ENCODE assay signal across 8 cellular contexts in genomic region chr2:216114476-216115223, GRCh38. TPM values are rescaled to one million over a fixed set of nuclear protein-coding genes. Genes with fewer than 3 reads are reported as not detected.
DNase-seq lines count a peak whose midpoint lies in the region; ATAC-seq, FAIRE-seq and TF ChIP-seq lines count a peak whose summit lies in the region.

No MANE protein-coding gene starts in this region.

- WGBS in psoas muscle, 3 donors: 5 to 8% (median 7%) methylated on average over 28 of the region's 28 CpGs

- TF ChIP-seq CTCF in right atrium auricular region (IDR thresholded peaks at IDR 0.05) (peak; percentile 75 to 90), psoas muscle (IDR thresholded peaks at IDR 0.05) (peak; percentile 89)

- intact Hi-C loops in psoas muscle (cut with DNase I): loop anchor here in 1 of 2 donors (5.0 kb wide), 1 partner anchor 308 kb away; no protein-coding TSS in a partner anchor

- peak overlapping the region; percentile 95 for H3K27ac Mint-ChIP-seq in T-helper 17 cell

- peak overlapping the region; percentile 89 for H3K4me3 Mint-ChIP-seq in T-helper 17 cell

- H3K27ac ChIP-seq in right atrium auricular region: peak overlapping the region; percentile 84 to 87
- H3K27ac ChIP-seq in psoas muscle: peak overlapping the region; percentile 85

- H3K36me3 Mint-ChIP-seq in T-helper 17 cell (ENCODE audit: low read depth): peaks cover 8% of the 10 kb centered on the region

- no peaks in the 10 kb centered on the region for H3K27me3 ChIP-seq in right atrium auricular region
- H3K27me3 ChIP-seq in psoas muscle (ENCODE audit: insufficient read depth in 3 of 3, low read length in 2 of 3): no peaks in the 10 kb centered on the region

- H3K4me1 Mint-ChIP-seq in T-helper 17 cell: peaks cover 56% of the 10 kb centered on the region

- peak; percentile 73 for TF ChIP-seq POLR2A in GM12891 (IDR thresholded peaks at IDR 0.05; ENCODE audit: low read depth, low read length)

- ATAC-seq in HG02840 (IDR thresholded peaks at IDR 0.05; ENCODE audit: low FRiP score, unreplicated experiment) (peak; percentile 50), T-helper 17 cell (peak; percentile 93), psoas muscle (peak; percentile 96 to 98 (median 97))

- H3K27me3 Mint-ChIP-seq in T-helper 17 cell: no peaks in the 10 kb centered on the region

- H3K36me3 ChIP-seq in right atrium auricular region (peaks cover 61% of the 10 kb centered on the region), psoas muscle (ENCODE audit: insufficient read depth in 1 of 2, low read depth in 1 of 2) (peaks cover 9 to 80% of the 10 kb centered on the region in 2 donors)

- FAIRE-seq in GM12891 (lab: Jason Lieb, UNC) (peak; percentile 98), urothelium cell line (lab: Jason Lieb, UNC) (no peak)

- H3K9me3 ChIP-seq in T-helper 17 cell (ENCODE audit: control insufficient read depth, low read length, poor library complexity, severe bottlenecking) (no peaks in the 10 kb centered on the region), right atrium auricular region (no peaks in the 10 kb centered on the region), psoas muscle (no peaks in the 10 kb centered on the region)

- peak; percentile 50 for DNase-seq in GM12891 (ENCODE audit: insufficient read length, low spot score)
- peak; percentile 99 for DNase-seq in NCI-H1694 (lab: John Stamatoyannopoulos, UW)
- peak; percentile 89 to 97 (median 94) for DNase-seq in T-helper 17 cell
- DNase-seq in anterior cingulate cortex (lab: John Stamatoyannopoulos, UW): peak; percentile 52 to 96 (median 91)
- DNase-seq in right atrium auricular region (ENCODE audit: low spot score): peak; percentile 98
- DNase-seq in psoas muscle: peak; percentile 96 to 98
- DNase-seq in urothelium cell line (ENCODE audit: low spot score): peak; percentile 98

- H3K4me1 ChIP-seq in right atrium auricular region (peaks cover 0 to 47% of the 10 kb centered on the region in 2 donors), psoas muscle (peaks cover 28% of the 10 kb centered on the region)

- H3K4me3 ChIP-seq in right atrium auricular region: peak overlapping the region; percentile 52 to 54
- peak overlapping the region; percentile 74 for H3K4me3 ChIP-seq in psoas muscle

TF ChIP-seq in GM12891, 5 proteins besides CTCF, POLR2A, EP300 and RAD21:
- TF ChIP-seq PAX5 (IDR thresholded peaks at IDR 0.05; ENCODE audit: insufficient read depth, low read length, severe bottlenecking): no peak
- peak; percentile 83 for TF ChIP-seq POLR2AphosphoS5 (IDR thresholded peaks at IDR 0.05; ENCODE audit: low read depth, low read length)
- TF ChIP-seq SPI1 (IDR thresholded peaks at IDR 0.05; ENCODE audit: low read depth, low read length): peak; percentile 41
- TF ChIP-seq TAF1 (IDR thresholded peaks at IDR 0.05; ENCODE audit: low read depth, low read length): no peak
- peak; percentile 68 for TF ChIP-seq POU2F2 (IDR thresholded peaks at IDR 0.05; ENCODE audit: low read depth, low read length)
TF ChIP-seq in GM12891: peak in this region for 3.

RNA-seq across cellular contexts. Expression of gene XRCC5, which starts 5.5 kb away (rescaled TPM):
- polyA plus RNA-seq in GM12891 (2012; ENCODE audit: low read depth, missing spikeins): 218 TPM
- total RNA-seq in T-helper 17 cell: 100 to 1,000 TPM; 151 to 161 TPM
- 10 to 100 TPM; 89.9 to 93.7 TPM for total RNA-seq in right atrium auricular region
- total RNA-seq in psoas muscle: 100 to 1,000 TPM; 137 to 173 (median 148) TPM
- 100 to 1,000 TPM in 2 of 3 donors, 10 to 100 TPM in 1; 75.3 to 147 (median 125) TPM for polyA plus RNA-seq in psoas muscle

RNA-seq across cellular contexts. Expression of gene TMEM169, which starts 32.9 kb away (rescaled TPM):
- 0.32 TPM for polyA plus RNA-seq in GM12891 (2012; ENCODE audit: low read depth, missing spikeins)
- total RNA-seq in T-helper 17 cell (1 to 10 TPM; 1.6 to 2.2 TPM), right atrium auricular region (under 1 TPM; 0.26 to 0.94 TPM), psoas muscle (under 1 TPM in 2 of 4 donors, not detected in 2; 0.07 to 0.41 TPM)
- polyA plus RNA-seq in psoas muscle: under 1 TPM; 0.07 to 0.08 (median 0.08) TPM

RNA-seq across cellular contexts. Expression of gene PECR, which starts 33.0 kb away (rescaled TPM):
- 18.7 TPM for polyA plus RNA-seq in GM12891 (2012; ENCODE audit: low read depth, missing spikeins)
- 10 to 100 TPM; 16.9 to 18.7 TPM for total RNA-seq in T-helper 17 cell
- total RNA-seq in right atrium auricular region: 1 to 10 TPM; 2.0 to 6.0 TPM
- 1 to 10 TPM; 2.5 to 4.8 (median 3.0) TPM for total RNA-seq in psoas muscle
- polyA plus RNA-seq in psoas muscle: 1 to 10 TPM; 1.9 to 2.5 (median 2.5) TPM

Comparison
In these comparisons a context has a peak if more than half of its experiments do, and no peak if none do; other contexts are left out.
1. Peak in every context shown above with its lines: DNase-seq, ATAC-seq, H3K4me3 ChIP-seq and H3K27ac ChIP-seq.